12 cellular contexts compared by ENCODE assay signal in the genomic region with DNA sequence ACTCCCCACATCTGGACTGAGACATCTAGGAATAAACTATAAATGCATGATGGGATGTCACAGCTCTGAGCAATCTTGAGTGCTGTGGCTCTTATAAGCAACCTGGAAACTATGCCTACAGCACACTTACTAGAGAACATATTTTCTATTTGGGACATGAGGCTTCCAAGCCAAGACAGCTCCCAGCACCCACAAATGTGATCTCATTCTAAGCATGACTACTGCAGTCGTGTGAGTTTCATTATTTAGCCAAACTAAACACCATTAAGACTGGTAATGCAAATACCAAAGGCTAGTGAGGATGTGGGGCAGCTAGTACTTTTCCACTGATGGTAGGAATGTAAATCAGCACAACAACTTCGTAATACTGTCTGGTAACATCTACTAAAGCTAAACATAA.
A peak's percentile ranks its signal among the peaks of the same experiment; 100 is the strongest.
DNase-seq lines count a peak whose midpoint lies in the region; ATAC-seq and TF ChIP-seq lines count a peak whose summit lies in the region.
"Had no signal": no experiment of that assay in that cellular context is flagged by ENCODE, and none has a peak within 500 bp of the region (broad histone marks: within the 10 kb centered on the region; RNA-seq: fewer than 3 reads in every experiment).

No MANE protein-coding gene starts in this region.

- peak overlapping the region; percentile 71 for H3K27ac ChIP-seq in ACC112 (ENCODE audit: low read depth, low read length)
- H3K27ac ChIP-seq in mammary epithelial cell (ENCODE audit: insufficient read depth, low read depth, low read length) = no peak overlapping the region

- no peaks in the 10 kb centered on the region for H4K20me1 ChIP-seq in mammary epithelial cell (ENCODE audit: insufficient read depth, low read length)

- intact Hi-C loops in mammary epithelial cell (cut with micrococcal nuclease) = no loop called here

- WGBS in mammary epithelial cell (ENCODE audit: low coverage, missing lambda C conversion rate) = 50% methylated on average over 2 of the region's 2 CpGs

- dilution Hi-C loops in mammary epithelial cell (cut with HindIII; ENCODE audit: low sequenced_read_pairs) = no loop called here

- H3K27me3 ChIP-seq in ACC112 (ENCODE audit: insufficient read depth, low read length) (no peaks in the 10 kb centered on the region), mammary epithelial cell (ENCODE audit: insufficient read depth, low read length) (no peaks in the 10 kb centered on the region), kidney epithelial cell (ENCODE audit: control insufficient read depth, insufficient read depth, low read length) (no peaks in the 10 kb centered on the region)

- in situ Hi-C loops in mammary epithelial cell (cut with MboI; ENCODE audit: low sequenced_read_pairs in 2 of 2) = no loop called here

- CTCF ChIA-PET in mammary epithelial cell (lab: Charles Lee; ENCODE audit: low non-redundant PET) = no interaction called here

- no peak overlapping the region for H2AFZ ChIP-seq in ACC112 (ENCODE audit: low read length, unreplicated experiment)
- no peak overlapping the region for H2AFZ ChIP-seq in mammary epithelial cell (ENCODE audit: low read depth, low read length)

- no peak overlapping the region for H3K4me2 ChIP-seq in mammary epithelial cell (ENCODE audit: insufficient read depth, low read depth, low read length)

- BruUV-seq in mammary epithelial cell (replicated peaks; lab: Mats Ljungman, UMichigan) = no TSS peak

- no peaks in the 10 kb centered on the region for H3K79me2 ChIP-seq in ACC112 (ENCODE audit: control insufficient read depth, insufficient read depth, low read length, unreplicated experiment)
- no peaks in the 10 kb centered on the region for H3K79me2 ChIP-seq in mammary epithelial cell (ENCODE audit: insufficient read depth, low read length)

- H3K9me3 ChIP-seq in mammary epithelial cell (replicated peaks; ENCODE audit: insufficient read depth, low read length) = no peaks in the 10 kb centered on the region

- H3K36me3 ChIP-seq in ACC112 (ENCODE audit: insufficient read depth, low read length) (peaks cover 7% of the 10 kb centered on the region; the same call in 1 of the 2 replicates), mammary epithelial cell (ENCODE audit: insufficient read depth, low read length) (peaks cover 5% of the 10 kb centered on the region), kidney epithelial cell (ENCODE audit: control insufficient read depth, insufficient read depth, low read length) (no peaks in the 10 kb centered on the region)

- H3K4me1 ChIP-seq in ACC112 (ENCODE audit: control insufficient read depth, insufficient read depth, low read length, unreplicated experiment) (peaks cover 14% of the 10 kb centered on the region), mammary epithelial cell (ENCODE audit: insufficient read depth, low read length) (no peaks in the 10 kb centered on the region)

- no peak for ATAC-seq in GM18868 (IDR thresholded peaks at IDR 0.05; ENCODE audit: unreplicated experiment)
- ATAC-seq: activated CD8-positive, alpha-beta T cell treated with anti-CD3 and anti-CD28 coated beads, Interleukin-2, amount 10 ng/mL, durations not matched to agents 7 days and 5 days; K562; stimulated activated naive B cell treated with anti-CD40 and anti-IgM and Interleukin-4, amounts not matched to agents 10 μg/mL and 1 μg/mL and 100 μg/mL, for 72 hours had no signal

- H3K9ac ChIP-seq in mammary epithelial cell (ENCODE audit: insufficient read depth, low read length) = no peak overlapping the region

- TF ChIP-seq CTCF in HFF-Myc (IDR thresholded peaks at IDR 0.05; ENCODE audit: low read depth, low read length, missing control alignments) (no peak), mammary epithelial cell (conservative IDR thresholded peaks at IDR 0.05 in 1 of 2, IDR thresholded peaks at IDR 0.05 in 1 of 2; ENCODE audit: extremely low read depth in 1 of 2, insufficient read depth in 1 of 2, low read depth in 1 of 2, low read length in 2 of 2) (no peak), kidney epithelial cell (IDR thresholded peaks at IDR 0.05; ENCODE audit: insufficient read depth, low read length, poor library complexity, severe bottlenecking) (no peak)

- H3K4me3 ChIP-seq in ACC112 (ENCODE audit: low read depth, low read length) (peak overlapping the region; percentile 17; the same call in 1 of the 2 replicates), HFF-Myc (replicated peaks; ENCODE audit: low read depth, low read length) (no peak overlapping the region), mammary epithelial cell (replicated peaks in 1 of 3; ENCODE audit: insufficient read depth in 1 of 3, low read depth in 2 of 3, low read length in 3 of 3) (no peak overlapping the region), kidney epithelial cell (ENCODE audit: low read depth, low read length) (no peak overlapping the region)
- H3K4me3 ChIP-seq: K562 had no signal

- DNase-seq in HFF-Myc (ENCODE audit: extremely low read depth, low read depth) (peak; percentile 54), mammary epithelial cell (peak; percentile 59), kidney epithelial cell (ENCODE audit: low read depth) (peak; percentile 53), NK-92 (lab: John Stamatoyannopoulos, UW; ENCODE audit: unreplicated experiment) (no peak), islet precursor cell (no peak), NCI-H128 (lab: John Stamatoyannopoulos, UW; ENCODE audit: unreplicated experiment) (no peak)
- DNase-seq: activated CD8-positive, alpha-beta T cell treated with anti-CD3 and anti-CD28 coated beads, Interleukin-2, amount 10 ng/mL, durations not matched to agents 7 days and 5 days; CD4-positive, CD25-positive, alpha-beta regulatory T cell; stimulated activated naive B cell treated with anti-CD40 and anti-IgM and Interleukin-4, amounts not matched to agents 10 μg/mL and 1 μg/mL and 100 μg/mL, for 72 hours had no signal

Comparison
In these comparisons a context has a peak if more than half of its experiments do, and no peak if none do; other contexts are left out.
1. DNase-seq: peak in HFF-Myc (single experiment), mammary epithelial cell (single experiment) and kidney epithelial cell (single experiment); none in NK-92 (single experiment), islet precursor cell (single experiment) and NCI-H128 (single experiment).